24 cellular contexts compared by ENCODE assay signal in genomic region chr1:66143661-66144060, GRCh38.
DNase-seq lines count a peak whose midpoint lies in the region; ATAC-seq and TF ChIP-seq lines count a peak whose summit lies in the region.
"Had no signal": no experiment of that assay in that cellular context is flagged by ENCODE, and none has a peak within 500 bp of the region (broad histone marks: within the 10 kb centered on the region; RNA-seq: fewer than 3 reads in every experiment).

No MANE protein-coding gene starts in this region.

- no peaks in the 10 kb centered on the region for H4K20me1 ChIP-seq in KMS-11 (ENCODE audit: insufficient read depth)

- no peaks in the 10 kb centered on the region for H3K27me3 ChIP-seq in KMS-11 (ENCODE audit: insufficient read depth, low read depth)

- DNase-seq in MV-4-11 (lab: John Stamatoyannopoulos, UW) (peak; percentile 23), DMS79 treated with DMSO at 0.1 percent for 48 hours (lab: John Stamatoyannopoulos, UW) (no peak)
- DNase-seq in activated effector memory CD4-positive, alpha-beta T cell treated with Interleukin-2 at 50 U/mL for 16 hours: no peak
- DNase-seq: C1 segment of cervical spinal cord; CD4-positive, alpha-beta memory T cell; COR-L47; DMS79; H9; KG1; NCI-H1048; NCI-H1417; NCI-H1694; NCI-H2029 treated with DMSO at 0.1 percent for 48 hours; NCI-H2227 treated with DMSO at 0.1 percent for 48 hours; NCI-H526 treated with DMSO at 0.1 percent for 48 hours; SHP77; T-helper 1 cell had no signal

- no peaks in the 10 kb centered on the region for H3K79me2 ChIP-seq in KMS-11 (ENCODE audit: insufficient read depth, low read depth)

- no peak overlapping the region; the same call in 1 of the 2 replicates for H2AFZ ChIP-seq in KMS-11 (ENCODE audit: low read depth)

- H3K4me3 ChIP-seq in KMS-11 (IDR thresholded peaks at IDR 0.05; ENCODE audit: insufficient read depth, low read depth, low read length): no peak overlapping the region
- H3K4me3 ChIP-seq: GM23338 had no signal

- no peaks in the 10 kb centered on the region for H3K36me3 ChIP-seq in KMS-11 (ENCODE audit: insufficient read depth)

- 0 out of 2 replicates have a peak overlapping the region, but pooled peaks have one; percentile 17 for H3K4me2 ChIP-seq in KMS-11
- H3K4me2 ChIP-seq: GM23338 had no signal

- H3K4me1 ChIP-seq in KMS-11 (ENCODE audit: low read depth, poor library complexity, severe bottlenecking): no peaks in the 10 kb centered on the region

- no peak for ATAC-seq in HG02588 (IDR thresholded peaks at IDR 0.05; ENCODE audit: unreplicated experiment)
- ATAC-seq: GM23338, Panc1 had no signal

- H3K9ac ChIP-seq in KMS-11: no peak overlapping the region

- H3K27ac ChIP-seq in KMS-11 (no peak overlapping the region), cingulate gyrus (ENCODE audit: low read depth, low read length) (peak overlapping the region; percentile 61), temporal lobe (ENCODE audit: low read depth, low read length) (peak overlapping the region; percentile 66)
- H3K27ac ChIP-seq: RWPE1 had no signal

- TF ChIP-seq CTCF in KMS-11 (conservative IDR thresholded peaks at IDR 0.05; ENCODE audit: low read depth, low read length): no peak
